ENCODE assay signal across 8 cellular contexts in the genomic region with DNA sequence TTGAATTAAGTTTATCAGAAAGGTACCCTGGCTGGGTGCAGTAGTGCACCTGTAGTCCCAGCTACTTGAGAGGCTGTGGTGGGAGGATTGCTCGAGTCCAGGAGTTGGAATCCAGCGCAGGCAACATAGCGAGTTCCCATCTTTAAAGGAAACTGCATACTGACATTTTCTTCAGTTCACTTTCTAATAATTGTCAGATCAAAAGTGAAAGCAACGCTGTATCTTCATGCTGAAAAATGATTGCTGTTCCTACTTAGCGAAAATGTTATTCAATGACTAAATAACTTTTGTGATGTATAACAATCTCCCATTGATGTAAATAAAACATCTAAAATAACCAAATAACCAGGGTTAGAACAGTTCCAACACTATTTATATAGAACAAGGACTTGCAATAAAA. TPM values are rescaled to one million over a fixed set of nuclear protein-coding genes. Genes with fewer than 3 reads are reported as not detected.
DNase-seq lines count a peak whose midpoint lies in the region; ATAC-seq and TF ChIP-seq lines count a peak whose summit lies in the region.

No MANE protein-coding gene starts in this region.

- H3K9ac ChIP-seq in trophoblast cell (ENCODE audit: low read length): no peak overlapping the region

- WGBS in trophoblast cell (ENCODE audit: extremely low coverage, insufficient coverage, insufficient read length): no CpG with 5 or more reads among the region's 5 CpGs

- H3K36me3 ChIP-seq in DOHH2 (ENCODE audit: control insufficient read depth, low read length): peaks cover 20% of the 10 kb centered on the region
- peaks cover 34% of the 10 kb centered on the region for H3K36me3 ChIP-seq in OCI-LY7 (ENCODE audit: insufficient read depth, low read length)
- H3K36me3 ChIP-seq in trophoblast cell (ENCODE audit: control insufficient read depth in 1 of 2, insufficient read depth in 2 of 2, low read length in 2 of 2): peaks cover 3% of the 10 kb centered on the region in 2 experiments

- DNase-seq in OCI-LY7 (ENCODE audit: low spot score): peak; percentile 6
- DNase-seq in endothelial cell (ENCODE audit: low spot score): no peak
- no peak for DNase-seq in trophoblast cell
- no peak for DNase-seq in GF-D8 (lab: John Stamatoyannopoulos, UW)
- no peak for DNase-seq in putamen (ENCODE audit: low spot score)
- no peak for DNase-seq in activated CD8-positive, alpha-beta memory T cell treated with anti-CD3 and anti-CD28 coated beads, Interleukin-2, amount 50 U/mL, for 48 hours

- intact Hi-C loops in OCI-LY7 (cut with micrococcal nuclease; ENCODE audit: unreplicated experiment): loop anchor here (5.0 kb wide), 1 partner anchor 169 kb away; a partner anchor contains a TSS

- CTCF ChIA-PET in OCI-LY7 (lab: Charles Lee; ENCODE audit: unreplicated experiment): no interaction called here

- no peak overlapping the region for H3K18ac ChIP-seq in trophoblast cell (ENCODE audit: low read length)

- H3K4me3 ChIP-seq in DOHH2 (ENCODE audit: low read length): peak overlapping the region; percentile 90
- peak overlapping the region; percentile 94 for H3K4me3 ChIP-seq in OCI-LY7 (ENCODE audit: low read depth, low read length, poor library complexity, severe bottlenecking)
- H3K4me3 ChIP-seq in trophoblast cell (ENCODE audit: low read depth, low read length): no peak overlapping the region

- no peak overlapping the region for H2BK12ac ChIP-seq in trophoblast cell (ENCODE audit: low read length)

- peak overlapping the region; percentile 99 for H3K4ac ChIP-seq in trophoblast cell (ENCODE audit: low read depth, low read length)

- no TSS peak for BruUV-seq in OCI-LY7 (replicated peaks; lab: Mats Ljungman, UMichigan)

- H3K27me3 Mint-ChIP-seq in endothelial cell (ENCODE audit: unreplicated experiment): peaks cover 8% of the 10 kb centered on the region

- H3K4me2 ChIP-seq in DOHH2 (ENCODE audit: low read length) (peak overlapping the region; percentile 99), OCI-LY7 (ENCODE audit: low read length) (peak overlapping the region; percentile 83), trophoblast cell (ENCODE audit: low read length) (peak overlapping the region; percentile 48)

- H4K20me1 ChIP-seq in DOHH2 (ENCODE audit: control insufficient read depth, insufficient read depth, low read depth, low read length) (no peaks in the 10 kb centered on the region), OCI-LY7 (ENCODE audit: insufficient read depth, low read length) (peaks cover 19% of the 10 kb centered on the region; the same call in 1 of the 2 replicates)

- no peaks in the 10 kb centered on the region for H3K36me3 Mint-ChIP-seq in endothelial cell (ENCODE audit: low read depth, unreplicated experiment)

- no peaks in the 10 kb centered on the region for H3K9me3 Mint-ChIP-seq in endothelial cell (ENCODE audit: unreplicated experiment)

- H4K91ac ChIP-seq in trophoblast cell (ENCODE audit: low read depth, low read length): no peak overlapping the region

- no peaks in the 10 kb centered on the region for H3K9me2 ChIP-seq in DOHH2 (replicated peaks; ENCODE audit: control insufficient read depth, low read length)
- no peaks in the 10 kb centered on the region for H3K9me2 ChIP-seq in OCI-LY7 (ENCODE audit: insufficient read depth, low read length)

- H2AFZ ChIP-seq in OCI-LY7 (ENCODE audit: low read length): no peak overlapping the region
- H2AFZ ChIP-seq in trophoblast cell (ENCODE audit: insufficient read depth, low read length, poor library complexity): no peak overlapping the region

- H2BK5ac ChIP-seq in trophoblast cell (ENCODE audit: low read depth, low read length, poor library complexity): no peak overlapping the region

- H3K23ac ChIP-seq in trophoblast cell (ENCODE audit: low read length): no peak overlapping the region

- no peaks in the 10 kb centered on the region for H3K27me3 ChIP-seq in DOHH2 (ENCODE audit: control insufficient read depth, low read length)
- H3K27me3 ChIP-seq in trophoblast cell (ENCODE audit: insufficient read depth, low read length): no peaks in the 10 kb centered on the region

- TF ChIP-seq CTCF in DOHH2 (IDR thresholded peaks at IDR 0.05; ENCODE audit: low read depth, low read length, poor library complexity, severe bottlenecking): no peak
- no peak for TF ChIP-seq CTCF in OCI-LY7 (conservative IDR thresholded peaks at IDR 0.05; ENCODE audit: low read length)
- no peak for TF ChIP-seq CTCF in endothelial cell (IDR thresholded peaks at IDR 0.05; ENCODE audit: unreplicated experiment)

- POLR2A ChIA-PET in OCI-LY7 (lab: Charles Lee): interaction anchor here (0.5 to 0.9 kb wide), 2 partner anchors 14 to 21 kb away, joined by 3 to 5 read pairs; no protein-coding TSS in a partner anchor

- H3K9me3 ChIP-seq in DOHH2 (ENCODE audit: control insufficient read depth, insufficient read depth, low read length): no peaks in the 10 kb centered on the region
- no peaks in the 10 kb centered on the region for H3K9me3 ChIP-seq in OCI-LY7 (ENCODE audit: low read length)
- H3K9me3 ChIP-seq in trophoblast cell (ENCODE audit: insufficient read depth, low read depth, low read length): no peaks in the 10 kb centered on the region

- H4K12ac ChIP-seq in trophoblast cell (ENCODE audit: low read depth, low read length): no peak overlapping the region

- 0 out of 2 replicates have a peak, but pooled peaks cover 2% of the 10 kb centered on the region for H3F3A ChIP-seq in DOHH2 (ENCODE audit: control insufficient read depth, insufficient read depth)

- H3K14ac ChIP-seq in trophoblast cell (ENCODE audit: low read length): no peak overlapping the region

- H3K27ac Mint-ChIP-seq in endothelial cell (ENCODE audit: unreplicated experiment): no peak overlapping the region

- H3K4me3 Mint-ChIP-seq in endothelial cell (ENCODE audit: unreplicated experiment): peak overlapping the region; percentile 97

- no peak overlapping the region for H2AK5ac ChIP-seq in trophoblast cell (ENCODE audit: low read length)

- H4K8ac ChIP-seq in trophoblast cell (ENCODE audit: low read depth, low read length): no peak overlapping the region

- H3K27ac ChIP-seq in DOHH2 (ENCODE audit: low read depth, low read length) (no peak overlapping the region), OCI-LY7 (ENCODE audit: low read depth, low read length, poor library complexity, severe bottlenecking) (no peak overlapping the region), trophoblast cell (ENCODE audit: low read depth, low read length) (no peak overlapping the region)

- peaks cover 20% of the 10 kb centered on the region for H3K4me1 Mint-ChIP-seq in endothelial cell (ENCODE audit: unreplicated experiment)

- peaks cover 9% of the 10 kb centered on the region for H3K79me1 ChIP-seq in trophoblast cell (ENCODE audit: low read length)

- H3K79me2 ChIP-seq in DOHH2 (ENCODE audit: control insufficient read depth, low read length) (peaks cover 75% of the 10 kb centered on the region), OCI-LY7 (ENCODE audit: insufficient read depth, low read depth, low read length) (peaks cover 65% of the 10 kb centered on the region), trophoblast cell (ENCODE audit: control insufficient read depth, insufficient read depth, low read length, poor library complexity) (peaks cover 15% of the 10 kb centered on the region)

- H2BK120ac ChIP-seq in trophoblast cell (ENCODE audit: insufficient read depth, low read length, poor library complexity): no peak overlapping the region

- no peak for ATAC-seq in GM21381 (IDR thresholded peaks at IDR 0.05; ENCODE audit: unreplicated experiment)

- peaks cover 20% of the 10 kb centered on the region for H3K4me1 ChIP-seq in DOHH2 (ENCODE audit: control insufficient read depth, low read length)
- H3K4me1 ChIP-seq in OCI-LY7 (ENCODE audit: insufficient read depth, low read length, poor library complexity, severe bottlenecking): peaks cover 19% of the 10 kb centered on the region
- peaks cover 0 to 2% of the 10 kb centered on the region in 2 experiments for H3K4me1 ChIP-seq in trophoblast cell (ENCODE audit: control insufficient read depth in 1 of 2, insufficient read depth in 2 of 2, low read length in 2 of 2)

RNA-seq across cellular contexts. Expression of a gene that starts 1.7 kb away (rescaled TPM):
- total RNA-seq in OCI-LY7 (2014; rRNA removed; shearing (Covaris generic)): 15.6 and 23.1 TPM in 2 replicates
- total RNA-seq in OCI-LY7 (2022) (30.3 and 30.7 TPM in 2 replicates), endothelial cell (ENCODE audit: unreplicated experiment) (25.3 TPM)
- polyA plus RNA-seq in trophoblast cell (2013): 8.8 and 8.9 TPM in 2 replicates

RNA-seq across cellular contexts. Expression of a gene that starts 30.1 kb away (rescaled TPM):
- total RNA-seq in OCI-LY7 (2014; rRNA removed; shearing (Covaris generic)): 28.6 and 30.7 TPM in 2 replicates
- total RNA-seq in OCI-LY7 (2022): 72.4 and 73.0 TPM in 2 replicates
- 54.4 TPM for total RNA-seq in endothelial cell (ENCODE audit: unreplicated experiment)
- 24.0 and 24.7 TPM in 2 replicates for polyA plus RNA-seq in trophoblast cell (2013)

RNA-seq across cellular contexts. Expression of a gene that starts 33.4 kb away (rescaled TPM):
- total RNA-seq in OCI-LY7 (2014; rRNA removed; shearing (Covaris generic)): 125 and 140 TPM in 2 replicates
- total RNA-seq in OCI-LY7 (2022) (116 and 117 TPM in 2 replicates), endothelial cell (ENCODE audit: unreplicated experiment) (58.5 TPM)
- polyA plus RNA-seq in trophoblast cell (2013): 75.3 and 78.6 TPM in 2 replicates

Comparison
In these comparisons a context has a peak if more than half of its experiments do, and no peak if none do; other contexts are left out.
1. H3K4me2 ChIP-seq: peak in every context shown above with its lines; median percentile 99 in DOHH2; 83 in OCI-LY7; 48 in trophoblast cell.